2 cellular contexts compared by ENCODE assay signal in genomic region chr14:21711360-21711961, GRCh38.
A peak's percentile ranks its signal among the peaks of the same experiment; 100 is the strongest.
TF ChIP-seq lines count a peak whose summit lies in the region.

No MANE protein-coding gene starts in this region.

TF ChIP-seq in A549, 52 proteins besides CTCF, POLR2A, EP300 and RAD21:
- TF ChIP-seq MAX (IDR thresholded peaks at IDR 0.05) (no peak), CEBPB (IDR thresholded peaks at IDR 0.05) (0 out of 4 replicates have a peak, but pooled peaks of 1 of the 2 experiments have one; percentile 8)

TF ChIP-seq in H1, 55 proteins besides CTCF, POLR2A, EP300 and RAD21:
- TF ChIP-seq JUND (IDR thresholded peaks at IDR 0.05; ENCODE audit: low read length) (no peak), CBX5 (IDR thresholded peaks at IDR 0.05; ENCODE audit: low read depth, low read length) (no peak), MAX (IDR thresholded peaks at IDR 0.05) (no peak), GABPA (IDR thresholded peaks at IDR 0.05; ENCODE audit: borderline replicate concordance, insufficient read depth, low read length) (no peak), ZNF274 (IDR thresholded peaks at IDR 0.05; ENCODE audit: borderline replicate concordance, extremely low read depth, low read length) (no peak), MAFK (IDR thresholded peaks at IDR 0.05; ENCODE audit: low read depth, low read length) (no peak), ATF3 (IDR thresholded peaks at IDR 0.05; ENCODE audit: insufficient read depth, low read depth, low read length) (no peak), KDM1A (IDR thresholded peaks at IDR 0.05; ENCODE audit: borderline replicate concordance, low read length) (no peak), E2F6 (IDR thresholded peaks at IDR 0.05) (no peak), CBX8 (IDR thresholded peaks at IDR 0.05; ENCODE audit: borderline replicate concordance, low read depth, low read length) (no peak), RBBP5 (IDR thresholded peaks at IDR 0.05; ENCODE audit: borderline replicate concordance, low read depth, low read length) (no peak), SIRT6 (IDR thresholded peaks at IDR 0.05; ENCODE audit: low read length) (no peak), GTF2F1 (IDR thresholded peaks at IDR 0.05; ENCODE audit: borderline replicate concordance, low read depth, low read length) (no peak), NRF1 (IDR thresholded peaks at IDR 0.05; ENCODE audit: low read depth, low read length) (no peak), RXRA (IDR thresholded peaks at IDR 0.05; ENCODE audit: insufficient read depth, low read depth, low read length) (no peak), TCF12 (IDR thresholded peaks at IDR 0.05; ENCODE audit: low read depth, low read length) (no peak)
TF ChIP-seq in H1: peak in this region for 0.
